Comparison of ENCODE assay signal across 16 cellular contexts in genomic region chr10:121579656-121580055, GRCh38. TPM values are rescaled to one million over a fixed set of nuclear protein-coding genes. Genes with fewer than 3 reads are reported as not detected.
A peak's percentile ranks its signal among the peaks of the same experiment; 100 is the strongest.
DNase-seq lines count a peak whose midpoint lies in the region; ATAC-seq and TF ChIP-seq lines count a peak whose summit lies in the region.
"Had no signal": no experiment of that assay in that cellular context is flagged by ENCODE, and none has a peak within 500 bp of the region (broad histone marks: within the 10 kb centered on the region; RNA-seq: fewer than 3 reads in every experiment).

No MANE protein-coding gene starts in this region.

- 66 to 72% methylated on average over 6 to 8 of the region's 8 CpGs for WGBS in endodermal cell (ENCODE audit: insufficient coverage in 1 of 2, insufficient read length in 1 of 2), 2 experiments
- WGBS in thyroid gland, 2 donors = 76 to 88% methylated on average over 6 to 8 of the region's 8 CpGs
- WGBS in heart left ventricle, 4 donors = 82 to 89% (median 86%) methylated on average over 8 of the region's 8 CpGs

- H3K36me3 Mint-ChIP-seq in endodermal cell (ENCODE audit: low read depth) = peaks cover 42% of the 10 kb centered on the region
- H3K36me3 Mint-ChIP-seq in activated naive CD4-positive, alpha-beta T cell treated with anti-CD3 and anti-CD28 coated beads, Interleukin-2, amount 50 U/mL, for 72 hours = no peaks in the 10 kb centered on the region

- no peaks in the 10 kb centered on the region for H3K27me3 Mint-ChIP-seq in endodermal cell (ENCODE audit: insufficient read depth)

- TF ChIP-seq POLR2A in thyroid gland (IDR thresholded peaks at IDR 0.05) (no peak), heart left ventricle (IDR thresholded peaks at IDR 0.05) (no peak)

- H3K27me3 ChIP-seq in NT2/D1 (ENCODE audit: insufficient read depth, insufficient read length) = no peaks in the 10 kb centered on the region
- H3K27me3 ChIP-seq in endodermal cell (ENCODE audit: control insufficient read depth, insufficient read depth, low read length, poor library complexity, severe bottlenecking) = no peaks in the 10 kb centered on the region
- no peaks in the 10 kb centered on the region for H3K27me3 ChIP-seq in lower lobe of right lung (ENCODE audit: low read depth)
- no peaks in the 10 kb centered on the region for H3K27me3 ChIP-seq in thyroid gland
- H3K27me3 ChIP-seq in heart left ventricle = peaks cover 0 to 13% (median 0%) of the 10 kb centered on the region in 9 donors

- H3K9me3 ChIP-seq in NT2/D1 (ENCODE audit: insufficient read depth, low read length) (no peaks in the 10 kb centered on the region), endodermal cell (ENCODE audit: control insufficient read depth, low read length) (no peaks in the 10 kb centered on the region), lower lobe of right lung (no peaks in the 10 kb centered on the region), thyroid gland (no peaks in the 10 kb centered on the region), heart left ventricle (no peaks in the 10 kb centered on the region)

- TF ChIP-seq CTCF in endodermal cell (conservative IDR thresholded peaks at IDR 0.05) = no peak
- no peak for TF ChIP-seq CTCF in lower lobe of right lung (IDR thresholded peaks at IDR 0.05)
- TF ChIP-seq CTCF in thyroid gland (IDR thresholded peaks at IDR 0.05) = no peak
- TF ChIP-seq CTCF in heart left ventricle (IDR thresholded peaks at IDR 0.05) = no peak

- peak overlapping the region; percentile 83 for H3K27ac Mint-ChIP-seq in endodermal cell
- H3K27ac Mint-ChIP-seq in activated naive CD4-positive, alpha-beta T cell treated with anti-CD3 and anti-CD28 coated beads, Interleukin-2, amount 50 U/mL, for 72 hours = no peak overlapping the region

- H3K4me3 Mint-ChIP-seq in endodermal cell = peak overlapping the region; percentile 16

- no peak for DNase-seq in NT2/D1 (ENCODE audit: low read depth, low spot score)
- peak; percentile 83 for DNase-seq in endodermal cell
- DNase-seq in lower lobe of right lung = no peak
- DNase-seq in thyroid gland = peak in 1 of 2 donors; percentile 27
- no peak for DNase-seq in NCI-H2227 treated with DMSO at 0.1 percent for 48 hours (lab: John Stamatoyannopoulos, UW)
- no peak for DNase-seq in NOMO-1 treated with DMSO at 0.1 percent for 48 hours (lab: John Stamatoyannopoulos, UW; ENCODE audit: unreplicated experiment)
- DNase-seq in activated naive CD4-positive, alpha-beta T cell treated with anti-CD3 and anti-CD28 coated beads, Interleukin-2, amount 50 U/mL, for 72 hours (ENCODE audit: low spot score in 2 of 2) = no peak
- no peak for DNase-seq in heart left ventricle
- DNase-seq: activated naive CD4-positive, alpha-beta T cell; erythroblast; NCI-H1105 treated with DMSO at 0.1 percent for 48 hours; stimulated activated CD4-positive, alpha-beta T cell treated with anti-CD3 and anti-CD28 coated beads, Interleukin-4, amount 100 ng/mL, for 1 hour had no signal

- peak; percentile 72 to 83 for ATAC-seq in lower lobe of right lung
- no peak for ATAC-seq in activated naive CD4-positive, alpha-beta T cell treated with anti-CD3 and anti-CD28 coated beads, Interleukin-2, amount 50 U/mL, for 72 hours
- ATAC-seq in heart left ventricle = no peak
- ATAC-seq: GM12878 had no signal

- H3K4me1 ChIP-seq in NT2/D1 (ENCODE audit: insufficient read depth, insufficient read length) (peaks cover 23% of the 10 kb centered on the region), endodermal cell (ENCODE audit: control insufficient read depth, insufficient read depth, low read length) (peaks cover 3% of the 10 kb centered on the region), lower lobe of right lung (peaks cover 18% of the 10 kb centered on the region), thyroid gland (peaks cover 27 to 33% of the 10 kb centered on the region in 2 donors), heart left ventricle (no peaks in the 10 kb centered on the region)

- intact Hi-C loops in lower lobe of right lung (cut with DNase I) = no loop called here
- intact Hi-C loops in thyroid gland (cut with DNase I) = no loop called here
- intact Hi-C loops in heart left ventricle (cut with DNase I) = loop anchor here in 1 of 10 donors (5.0 kb wide), 1 partner anchor 47 kb away; no protein-coding TSS in a partner anchor

- H3K9me3 Mint-ChIP-seq in endodermal cell = no peaks in the 10 kb centered on the region
- H3K9me3 Mint-ChIP-seq in activated naive CD4-positive, alpha-beta T cell treated with anti-CD3 and anti-CD28 coated beads, Interleukin-2, amount 50 U/mL, for 72 hours = peaks cover 0 to 3% of the 10 kb centered on the region in 2 donors

- H3K9ac ChIP-seq in NT2/D1 (ENCODE audit: insufficient read length, low read depth) (peak overlapping the region; percentile 33), endodermal cell (ENCODE audit: extremely low read depth, low read length, poor library complexity, severe bottlenecking) (no peak overlapping the region)

- H3K4me3 ChIP-seq in NT2/D1 (ENCODE audit: insufficient read length, low read depth) (no peak overlapping the region), endodermal cell (ENCODE audit: low read length) (no peak overlapping the region), lower lobe of right lung (no peak overlapping the region), thyroid gland (replicated peaks in 1 of 3) (no peak overlapping the region), heart left ventricle (no peak overlapping the region)
- H3K4me3 ChIP-seq: GM12878, SK-N-MC had no signal

- H3K27ac ChIP-seq in endodermal cell (ENCODE audit: low read depth, low read length) (peak overlapping the region; percentile 78), lower lobe of right lung (peak overlapping the region; percentile 46), thyroid gland (peak overlapping the region; percentile 74 to 80 (median 77)), heart left ventricle (no peak overlapping the region)
- H3K27ac ChIP-seq: C4-2B, SK-N-MC, VCaP had no signal

- H3K36me3 ChIP-seq in NT2/D1 (ENCODE audit: insufficient read depth, insufficient read length, low read length) (peaks cover 8% of the 10 kb centered on the region), endodermal cell (ENCODE audit: control insufficient read depth, insufficient read depth, low read length) (peaks cover 25% of the 10 kb centered on the region), lower lobe of right lung (no peaks in the 10 kb centered on the region), thyroid gland (no peaks in the 10 kb centered on the region), heart left ventricle (no peaks in the 10 kb centered on the region)

- peaks cover 52% of the 10 kb centered on the region for H3K4me1 Mint-ChIP-seq in endodermal cell

RNA-seq across cellular contexts. Expression of gene FGFR2, which starts 18.6 kb away (rescaled TPM):
- total RNA-seq in endodermal cell = 10 to 100 TPM; 56.5 to 77.0 TPM
- polyA plus RNA-seq in endodermal cell (2013, experiment 1 of 2) = 79.8 TPM
- 71.0 TPM for polyA plus RNA-seq in endodermal cell (2013, experiment 2 of 2)
- total RNA-seq in lower lobe of right lung = 59.2 TPM
- total RNA-seq in thyroid gland = 100 to 1,000 TPM in 3 of 4 donors, 10 to 100 TPM in 1; 65.6 to 149 (median 122) TPM
- not detected for total RNA-seq in activated naive CD4-positive, alpha-beta T cell treated with anti-CD3 and anti-CD28 coated beads, Interleukin-2, amount 50 U/mL, for 72 hours
- total RNA-seq in heart left ventricle = 1 to 10 TPM in 1 of 9 donors, under 1 TPM in 7, not detected in 1; 0.13 to 4.1 (median 0.45) TPM
- polyA plus RNA-seq in heart left ventricle = under 1 TPM; 0.15 to 0.18 TPM

Comparison
In these comparisons a context has a peak if more than half of its experiments do, and no peak if none do; other contexts are left out.
1. H3K27ac ChIP-seq: peak in endodermal cell (single experiment), lower lobe of right lung (single experiment) and thyroid gland (3 of 3); none in heart left ventricle (0 of 12).
2. ATAC-seq: peak in lower lobe of right lung (2 of 2); none in activated naive CD4-positive, alpha-beta T cell treated with anti-CD3 and anti-CD28 coated beads, Interleukin-2, amount 50 U/mL, for 72 hours (0 of 2) and heart left ventricle (0 of 4).
3. RNA of gene FGFR2, which starts 18.6 kb away (total RNA-seq): 65.6 to 149 TPM in thyroid gland, 56.5 to 77.0 TPM in endodermal cell and 59.2 TPM in lower lobe of right lung (single experiment); 0.13 to 4.1 TPM in heart left ventricle and not detected in activated naive CD4-positive, alpha-beta T cell treated with anti-CD3 and anti-CD28 coated beads, Interleukin-2, amount 50 U/mL, for 72 hours; every median in the first group is over 10 times any median in the second.